19 cellular contexts compared by ENCODE assay signal in the genomic region with DNA sequence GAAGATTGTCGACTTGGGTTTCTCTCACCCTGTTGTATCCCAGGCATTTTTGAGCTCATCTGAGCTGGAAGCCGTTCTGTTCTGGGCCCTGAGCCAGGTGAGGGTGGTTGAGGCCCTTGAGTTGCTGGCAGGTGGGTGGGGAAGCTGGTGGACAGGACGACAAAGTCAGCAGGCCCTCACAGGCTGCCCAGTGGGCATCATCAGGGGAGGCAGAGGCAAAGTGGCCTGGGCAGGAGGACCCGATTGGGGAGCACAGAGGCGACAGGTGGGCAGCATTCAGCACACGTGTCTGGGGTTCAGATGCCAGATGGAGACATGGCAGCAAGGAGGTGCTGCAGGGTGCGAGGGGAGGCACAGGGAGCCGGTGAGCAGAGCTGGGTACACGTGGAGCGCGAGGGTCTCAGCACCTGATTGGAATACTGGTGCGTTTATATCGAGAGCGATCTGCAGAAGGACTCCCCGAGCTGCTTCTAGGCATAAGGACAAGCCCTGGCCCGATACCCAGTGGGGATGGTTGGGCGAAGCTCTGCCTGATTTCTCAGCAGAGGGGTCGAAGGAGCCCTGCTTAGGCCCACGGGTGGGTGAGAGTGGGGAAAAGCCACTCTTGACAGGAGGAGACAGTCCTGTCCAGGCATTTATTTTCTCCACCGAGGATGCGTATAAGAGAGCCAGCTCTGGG. TPM values are rescaled to one million over a fixed set of nuclear protein-coding genes. Genes with fewer than 3 reads are reported as not detected.
DNase-seq lines count a peak whose midpoint lies in the region; ATAC-seq and TF ChIP-seq lines count a peak whose summit lies in the region.
"Had no signal": no experiment of that assay in that cellular context is flagged by ENCODE, and none has a peak within 500 bp of the region (broad histone marks: within the 10 kb centered on the region; RNA-seq: fewer than 3 reads in every experiment).

No MANE protein-coding gene starts in this region.

- H3K4me3 ChIP-seq in BLaER1: 0 out of 2 replicates have a peak overlapping the region, but pooled peaks have one; percentile 14
- H3K4me3 ChIP-seq in left lung: no peak overlapping the region
- H3K4me3 ChIP-seq: ascending aorta, K562, pancreas, SJSA1 had no signal

- no peak for TF ChIP-seq CTCF in left lung (IDR thresholded peaks at IDR 0.05)

- peaks cover 4% of the 10 kb centered on the region for H3K4me1 Mint-ChIP-seq in T-helper 2 cell treated with Interferon-gamma antibody and Interleukin-4, amounts not matched to agents 5 μg/mL and 100 μg/mL, for 36 hours (ENCODE audit: low read depth)

- H3K27ac Mint-ChIP-seq in T-helper 2 cell treated with Interferon-gamma antibody and Interleukin-4, amounts not matched to agents 5 μg/mL and 100 μg/mL, for 36 hours: peak overlapping the region; percentile 45

- H3K4me2 ChIP-seq in BLaER1: peak overlapping the region; percentile 86

- H3K9me3 ChIP-seq in BLaER1 (no peaks in the 10 kb centered on the region), left lung (no peaks in the 10 kb centered on the region)
- H3K9me3 ChIP-seq: ascending aorta, pancreas, SJSA1 had no signal

- H3K27ac ChIP-seq in BLaER1: peak overlapping the region; percentile 73
- no peak overlapping the region for H3K27ac ChIP-seq in left lung
- H3K27ac ChIP-seq: ascending aorta, pancreas, SJSA1, VCaP had no signal

- H3K9me3 Mint-ChIP-seq in T-helper 2 cell treated with Interferon-gamma antibody and Interleukin-4, amounts not matched to agents 5 μg/mL and 100 μg/mL, for 36 hours: no peaks in the 10 kb centered on the region

- H3K27me3 Mint-ChIP-seq in T-helper 2 cell treated with Interferon-gamma antibody and Interleukin-4, amounts not matched to agents 5 μg/mL and 100 μg/mL, for 36 hours (ENCODE audit: low read depth): no peaks in the 10 kb centered on the region

- H3K36me3 Mint-ChIP-seq in T-helper 2 cell treated with Interferon-gamma antibody and Interleukin-4, amounts not matched to agents 5 μg/mL and 100 μg/mL, for 36 hours (ENCODE audit: low read depth): peaks cover 56% of the 10 kb centered on the region

- peak; percentile 34 for ATAC-seq in left lung
- ATAC-seq in GM18907 (IDR thresholded peaks at IDR 0.05; ENCODE audit: unreplicated experiment): no peak
- ATAC-seq: K562, pancreas had no signal

- intact Hi-C loops in left lung (cut with DNase I): no loop called here

- no peak for DNase-seq in T-helper 2 cell treated with Interferon-gamma antibody and Interleukin-4, amounts not matched to agents 5 μg/mL and 100 μg/mL, for 36 hours (ENCODE audit: low spot score)
- no peak for DNase-seq in T-helper 2 cell
- peak; percentile 53 for DNase-seq in NCI-H1092 treated with DMSO at 0.1 percent for 48 hours (lab: John Stamatoyannopoulos, UW)
- DNase-seq in left lung: no peak
- no peak for DNase-seq in activated gamma-delta T cell (lab: John Stamatoyannopoulos, UW)
- DNase-seq in SKM-1 (lab: John Stamatoyannopoulos, UW; ENCODE audit: unreplicated experiment): no peak
- DNase-seq: cortex of kidney; GF-D8; midbrain; NCI-H446; stimulated activated CD4-positive, alpha-beta T cell treated with anti-CD3 and anti-CD28 coated beads, Interleukin-12 subunit alpha, Interleukin-12 subunit beta, amount 100 ng/mL, for 4 hours had no signal

- peaks cover 38% of the 10 kb centered on the region for H3K4me1 ChIP-seq in BLaER1
- no peaks in the 10 kb centered on the region for H3K4me1 ChIP-seq in left lung
- H3K4me1 ChIP-seq: ascending aorta, pancreas, SJSA1 had no signal

- peak overlapping the region; percentile 48 for H3K9ac ChIP-seq in BLaER1

- H3K36me3 ChIP-seq in BLaER1 (peaks cover 86% of the 10 kb centered on the region), left lung (peaks cover 0 to 94% of the 10 kb centered on the region in 2 donors)
- H3K36me3 ChIP-seq: ascending aorta, pancreas, SJSA1 had no signal

- peaks cover 29% of the 10 kb centered on the region for H4K20me1 ChIP-seq in BLaER1

- H3K4me3 Mint-ChIP-seq in T-helper 2 cell treated with Interferon-gamma antibody and Interleukin-4, amounts not matched to agents 5 μg/mL and 100 μg/mL, for 36 hours: no peak overlapping the region

- H3K27me3 ChIP-seq in BLaER1: no peaks in the 10 kb centered on the region
- H3K27me3 ChIP-seq in left lung: no peaks in the 10 kb centered on the region
- H3K27me3 ChIP-seq: ascending aorta, pancreas, SJSA1 had no signal

RNA-seq across cellular contexts. Expression of gene SUSD3, which starts 49.0 kb away (rescaled TPM):
- 1 to 10 TPM; 2.6 to 4.8 TPM for total RNA-seq in left lung
- total RNA-seq: A673, ascending aorta, SJSA1 had no signal
